8 cellular contexts compared by ENCODE assay signal in the genomic region with DNA sequence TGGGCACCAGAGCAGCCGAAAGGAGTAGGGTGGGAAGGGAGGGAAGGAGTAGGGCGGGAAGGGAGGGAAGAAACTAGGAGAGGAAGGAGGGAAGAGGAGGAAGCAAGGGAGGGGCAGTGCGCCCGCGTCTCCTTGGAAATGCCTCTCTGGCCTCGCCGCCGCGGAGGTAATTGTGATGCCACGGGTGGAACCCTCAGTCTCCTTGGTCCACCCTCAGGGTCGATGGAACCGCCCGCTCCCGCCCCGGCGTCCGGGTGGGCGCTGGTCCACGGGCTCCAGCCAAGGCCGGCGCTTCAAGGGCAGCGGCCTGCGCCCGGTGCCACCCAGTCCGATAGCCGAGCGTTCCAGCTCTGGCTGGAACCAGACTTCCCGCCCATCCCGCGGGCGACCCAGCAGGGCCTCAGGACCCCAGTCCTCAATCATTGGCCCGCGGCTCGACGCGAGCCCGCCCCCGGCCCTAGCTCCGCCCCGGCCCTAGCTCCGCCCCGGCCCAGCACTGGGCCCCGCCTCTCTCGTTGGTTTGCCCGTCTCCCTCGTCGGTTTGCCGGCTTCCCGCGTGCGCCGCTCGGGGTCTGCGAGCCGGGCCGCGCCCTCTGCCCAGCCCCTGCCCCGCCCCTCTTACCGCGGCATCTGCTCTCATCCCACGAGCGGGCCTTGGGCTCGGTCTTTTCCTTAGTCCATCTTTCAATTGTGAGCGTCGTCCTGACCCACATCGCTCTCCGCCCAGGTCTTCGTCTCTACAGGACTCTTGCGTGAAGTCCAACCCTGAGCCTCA. TPM values are rescaled to one million over a fixed set of nuclear protein-coding genes. Genes with fewer than 3 reads are reported as not detected.
A peak's percentile ranks its signal among the peaks of the same experiment; 100 is the strongest.
DNase-seq lines count a peak whose midpoint lies in the region; ATAC-seq and TF ChIP-seq lines count a peak whose summit lies in the region.

No MANE protein-coding gene starts in this region.

- H3K36me3 ChIP-seq in KOPT-K1 (ENCODE audit: insufficient read depth, low read length), result peaks cover 5% of the 10 kb centered on the region; the same call in 1 of the 2 replicates

- no peaks in the 10 kb centered on the region for H3K36me3 Mint-ChIP-seq in natural killer cell

- H3K27ac ChIP-seq in KOPT-K1 (ENCODE audit: low read depth, low read length, poor library complexity, severe bottlenecking), result peak overlapping the region; percentile 87

- DNase-seq in DMS153 treated with DMSO at 0.1 percent for 48 hours (lab: John Stamatoyannopoulos, UW; ENCODE audit: unreplicated experiment) (peak; percentile 90), RPMI7951 (ENCODE audit: low read depth) (peak; percentile 88), fibroblast of peridontal ligament (ENCODE audit: extremely low read depth) (peak; percentile 79), natural killer cell (peak; percentile 78)
- DNase-seq in activated T-helper 9 cell treated with anti-CD3 and anti-CD28 coated beads, Interleukin-2, amount 50 U/mL, for 16 hours (ENCODE audit: low read depth), result peak; percentile 81
- DNase-seq in stimulated activated naive CD4-positive, alpha-beta T cell (lab: John Stamatoyannopoulos, UW), result peak; percentile 72 to 88 (median 85)

- peaks cover 18 to 20% of the 10 kb centered on the region in 2 donors for H3K4me1 Mint-ChIP-seq in natural killer cell

- H3K4me3 Mint-ChIP-seq in natural killer cell, result peak overlapping the region; percentile 93

- TF ChIP-seq CTCF in natural killer cell (IDR thresholded peaks at IDR 0.05), result no peak

- no peaks in the 10 kb centered on the region for H3K9me3 Mint-ChIP-seq in natural killer cell

- peaks cover 15 to 17% of the 10 kb centered on the region in 2 donors for H3K27me3 Mint-ChIP-seq in natural killer cell (ENCODE audit: low read depth in 2 of 2)

- ATAC-seq in GM21619 (IDR thresholded peaks at IDR 0.05; ENCODE audit: unreplicated experiment), result peak; percentile 71
- peak; percentile 92 to 94 (median 94) for ATAC-seq in natural killer cell

- intact Hi-C loops in natural killer cell (cut with micrococcal nuclease), result loop anchor here (10.0 kb wide), 1 partner anchor 376 kb away; the partner anchor contains the start of genes IFT20 and TNFAIP1

- no peaks in the 10 kb centered on the region for H3K9me3 ChIP-seq in KOPT-K1 (ENCODE audit: insufficient read depth, low read length, poor library complexity, severe bottlenecking)

- H3K27ac Mint-ChIP-seq in natural killer cell, result peak overlapping the region; percentile 80 to 88

RNA-seq across cellular contexts. Expression of gene PROCA1, which starts 0.6 kb away (rescaled TPM):
- 1.1 and 1.3 TPM in 2 replicates for total RNA-seq in RPMI7951 (2014; rRNA removed; shearing (Covaris generic))
- total RNA-seq in natural killer cell, result 1 to 10 TPM; 2.3 to 5.8 (median 3.6) TPM

RNA-seq across cellular contexts. Expression of gene RAB34, which starts 6.5 kb away (rescaled TPM):
- total RNA-seq in RPMI7951 (2014; rRNA removed; shearing (Covaris generic)), result 176 and 202 TPM in 2 replicates
- 10 to 100 TPM in 1 of 3 donors, 1 to 10 TPM in 2; 3.7 to 12.9 (median 3.8) TPM for total RNA-seq in natural killer cell

RNA-seq across cellular contexts. Expression of gene RPL23A, which starts 8.7 kb away (rescaled TPM):
- total RNA-seq in RPMI7951 (2014; rRNA removed; shearing (Covaris generic)), result 632 and 764 TPM in 2 replicates
- 1,000 to 10,000 TPM; 1,375 to 1,532 (median 1,498) TPM for total RNA-seq in natural killer cell

RNA-seq across cellular contexts. Expression of gene TLCD1, which starts 14.9 kb away (rescaled TPM):
- 3.2 and 8.7 TPM in 2 replicates for total RNA-seq in RPMI7951 (2014; rRNA removed; shearing (Covaris generic))
- total RNA-seq in natural killer cell, result 1 to 10 TPM in 1 of 3 donors, not detected in 2; 1.0 TPM

RNA-seq across cellular contexts. Expression of gene NEK8, which starts 17.5 kb away (rescaled TPM):
- total RNA-seq in RPMI7951 (2014; rRNA removed; shearing (Covaris generic)), result 0.24 and 0.68 TPM in 2 replicates
- 1 to 10 TPM; 5.9 to 7.4 (median 6.8) TPM for total RNA-seq in natural killer cell

Comparison
In these comparisons a context has a peak if more than half of its experiments do, and no peak if none do; other contexts are left out.
1. Peak in every context shown above with its lines: DNase-seq, ATAC-seq and H3K27ac ChIP-seq.
2. RNA of gene RAB34, which starts 6.5 kb away (total RNA-seq): 176 to 202 TPM in RPMI7951; 3.7 to 12.9 TPM in natural killer cell; every median in the first group is over 10 times any median in the second.